ENCODE assay signal across 12 cellular contexts in the genomic region with DNA sequence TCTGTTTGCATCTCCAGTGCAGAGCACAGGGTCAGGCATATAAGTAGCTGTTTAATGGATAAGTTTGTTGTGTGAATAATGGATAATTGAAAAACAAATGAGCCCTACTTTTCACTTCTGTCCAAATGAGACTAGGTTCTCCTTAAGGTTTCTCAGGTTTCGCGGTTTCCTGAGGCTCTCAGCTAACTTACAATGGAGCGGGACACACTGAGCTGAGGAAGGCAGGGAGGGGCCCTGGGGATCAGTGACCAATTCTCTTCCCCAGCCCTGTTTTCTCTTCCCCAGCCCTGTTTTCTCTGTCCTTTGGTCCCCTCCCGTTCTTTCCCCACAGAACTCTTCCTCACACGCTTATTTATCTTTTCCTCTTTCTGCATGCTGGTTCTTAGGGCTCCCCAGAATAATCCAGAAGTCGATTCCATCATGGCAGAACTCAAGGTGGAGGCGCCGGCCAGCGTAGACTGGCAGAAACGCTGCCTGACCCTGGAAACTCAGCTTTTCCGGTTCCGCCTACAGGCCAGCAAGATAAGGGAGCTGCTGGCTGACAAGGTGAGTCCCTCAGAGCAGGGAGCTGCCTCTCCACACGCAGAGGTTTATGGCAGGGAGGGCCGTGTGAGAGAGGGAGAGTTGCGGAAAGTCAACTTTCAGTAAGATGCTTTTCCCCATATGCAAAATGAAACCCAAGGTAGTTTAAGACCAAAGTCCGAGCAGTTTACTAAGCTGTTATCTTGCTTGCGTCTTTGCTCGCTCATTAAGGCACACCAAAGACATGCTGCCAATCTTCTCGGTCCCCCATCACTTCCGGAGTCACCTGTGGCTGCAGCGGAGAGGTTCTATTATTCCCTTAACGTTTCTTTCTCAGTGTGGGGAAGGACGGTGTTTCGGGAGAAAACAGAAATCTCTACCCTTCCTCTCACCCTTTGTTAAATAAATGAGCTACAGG. TPM values are rescaled to one million over a fixed set of nuclear protein-coding genes. Genes with fewer than 3 reads are reported as not detected.
DNase-seq lines count a peak whose midpoint lies in the region; ATAC-seq and TF ChIP-seq lines count a peak whose summit lies in the region.
"Had no signal": no experiment of that assay in that cellular context is flagged by ENCODE, and none has a peak within 500 bp of the region (broad histone marks: within the 10 kb centered on the region; RNA-seq: fewer than 3 reads in every experiment).

No MANE protein-coding gene starts in this region.

- no peaks in the 10 kb centered on the region for H3K36me3 ChIP-seq in iPS-15b (ENCODE audit: control insufficient read depth, insufficient read depth, low read length)
- peaks cover 0 to 18% of the 10 kb centered on the region in 2 donors for H3K36me3 ChIP-seq in gastroesophageal sphincter
- H3K36me3 ChIP-seq: ascending aorta, SJSA1 had no signal

- H3K27me3 ChIP-seq in iPS-15b (ENCODE audit: control insufficient read depth, insufficient read depth, low read length) = no peaks in the 10 kb centered on the region
- H3K27me3 ChIP-seq in gastroesophageal sphincter = no peaks in the 10 kb centered on the region
- H3K27me3 ChIP-seq: ascending aorta had no signal

- no peak for TF ChIP-seq CTCF in gastroesophageal sphincter (IDR thresholded peaks at IDR 0.05)

- peaks cover 2% of the 10 kb centered on the region for H3K36me3 Mint-ChIP-seq in activated CD4-positive, alpha-beta memory T cell treated with anti-CD3 and anti-CD28 coated beads for 36 hours
- H3K36me3 Mint-ChIP-seq in activated CD4-positive, alpha-beta memory T cell treated with anti-CD3 and anti-CD28 coated beads, Interleukin-2, amount 10 ng/mL, durations not matched to agents 7 days and 5 days (ENCODE audit: low read depth) = no peaks in the 10 kb centered on the region
- no peaks in the 10 kb centered on the region for H3K36me3 Mint-ChIP-seq in stimulated activated naive CD8-positive, alpha-beta T cell treated with anti-CD3 and anti-CD28 coated beads, Interleukin-15, Interleukin-2, amounts not matched to agents 100 ng/mL and 50 ng/mL, for 24 hours (ENCODE audit: low read depth)

- no peak for TF ChIP-seq EP300 in gastroesophageal sphincter (IDR thresholded peaks at IDR 0.05)

- H3K4me1 ChIP-seq in iPS-15b (ENCODE audit: control insufficient read depth, insufficient read depth, low read length) (peaks cover 14% of the 10 kb centered on the region), gastroesophageal sphincter (peaks cover 0 to 5% (median 0%) of the 10 kb centered on the region in 3 donors)
- H3K4me1 ChIP-seq: ascending aorta, SJSA1 had no signal

- no peaks in the 10 kb centered on the region for H3K9me3 ChIP-seq in iPS-15b (ENCODE audit: control insufficient read depth, insufficient read depth, low read length)
- H3K9me3 ChIP-seq in gastroesophageal sphincter = no peaks in the 10 kb centered on the region
- H3K9me3 ChIP-seq: ascending aorta, SJSA1 had no signal

- intact Hi-C loops in activated CD4-positive, alpha-beta memory T cell treated with anti-CD3 and anti-CD28 coated beads for 36 hours (cut with micrococcal nuclease) = no loop called here

- no peak for TF ChIP-seq POLR2A in gastroesophageal sphincter (IDR thresholded peaks at IDR 0.05)

- H3K27ac ChIP-seq in gastroesophageal sphincter = no peak overlapping the region
- H3K27ac ChIP-seq: ascending aorta, SJSA1 had no signal

- DNase-seq in activated CD4-positive, alpha-beta memory T cell treated with anti-CD3 and anti-CD28 coated beads for 36 hours = peak; percentile 37
- no peak for DNase-seq in activated CD4-positive, alpha-beta memory T cell treated with anti-CD3 and anti-CD28 coated beads, Interleukin-2, amount 10 ng/mL, durations not matched to agents 7 days and 5 days
- DNase-seq in activated CD4-positive, alpha-beta T cell treated with anti-CD3 and anti-CD28 coated beads, Interleukin-2, amount 50 U/mL, for 48 hours = peak; percentile 35 to 48
- no peak for DNase-seq in NCI-H446 (lab: John Stamatoyannopoulos, UW)
- DNase-seq: foreskin melanocyte, NCI-H1694 treated with DMSO at 0.1 percent for 48 hours had no signal

- peak overlapping the region; percentile 50 for H3K4me3 Mint-ChIP-seq in activated CD4-positive, alpha-beta memory T cell treated with anti-CD3 and anti-CD28 coated beads for 36 hours
- H3K4me3 Mint-ChIP-seq in activated CD4-positive, alpha-beta memory T cell treated with anti-CD3 and anti-CD28 coated beads, Interleukin-2, amount 10 ng/mL, durations not matched to agents 7 days and 5 days = no peak overlapping the region
- H3K4me3 Mint-ChIP-seq in stimulated activated naive CD8-positive, alpha-beta T cell treated with anti-CD3 and anti-CD28 coated beads, Interleukin-15, Interleukin-2, amounts not matched to agents 100 ng/mL and 50 ng/mL, for 24 hours = peak overlapping the region; percentile 63

- H3K4me3 ChIP-seq in iPS-15b (ENCODE audit: low read depth, low read length) = peak overlapping the region; percentile 42
- no peak overlapping the region for H3K4me3 ChIP-seq in gastroesophageal sphincter
- H3K4me3 ChIP-seq: ascending aorta, SJSA1 had no signal

- CTCF ChIA-PET in activated CD4-positive, alpha-beta memory T cell treated with anti-CD3 and anti-CD28 coated beads for 36 hours (lab: Charles Lee) = interaction anchor here (1.0 to 4.0 kb wide), 4 partner anchors 13 to 115 kb away, joined by 3 to 26 read pairs (median 8); no protein-coding TSS in a partner anchor
- CTCF ChIA-PET in activated CD4-positive, alpha-beta memory T cell treated with anti-CD3 and anti-CD28 coated beads, Interleukin-2, amount 10 ng/mL, durations not matched to agents 7 days and 5 days (lab: Charles Lee) = interaction anchor here (0.7 to 1.9 kb wide), 4 partner anchors 15 to 115 kb away, joined by 3 to 7 read pairs (median 4); no protein-coding TSS in a partner anchor

- 62 to 66% methylated on average over 8 to 19 of the region's 24 CpGs for WGBS in gastroesophageal sphincter (ENCODE audit: low coverage in 1 of 2), 2 donors

- H3K9ac ChIP-seq in iPS-15b (ENCODE audit: low read depth, low read length) = peak overlapping the region; percentile 77

- ATAC-seq in HG03135 (IDR thresholded peaks at IDR 0.05; ENCODE audit: unreplicated experiment) (no peak), gastroesophageal sphincter (no peak)

- peaks cover 5% of the 10 kb centered on the region for H3K4me1 Mint-ChIP-seq in activated CD4-positive, alpha-beta memory T cell treated with anti-CD3 and anti-CD28 coated beads for 36 hours (ENCODE audit: low read depth)
- H3K4me1 Mint-ChIP-seq in activated CD4-positive, alpha-beta memory T cell treated with anti-CD3 and anti-CD28 coated beads, Interleukin-2, amount 10 ng/mL, durations not matched to agents 7 days and 5 days = peaks cover 10% of the 10 kb centered on the region
- H3K4me1 Mint-ChIP-seq in stimulated activated naive CD8-positive, alpha-beta T cell treated with anti-CD3 and anti-CD28 coated beads, Interleukin-15, Interleukin-2, amounts not matched to agents 100 ng/mL and 50 ng/mL, for 24 hours (ENCODE audit: low read depth) = peaks cover 11% of the 10 kb centered on the region

- peaks cover 22% of the 10 kb centered on the region for H3K27me3 Mint-ChIP-seq in activated CD4-positive, alpha-beta memory T cell treated with anti-CD3 and anti-CD28 coated beads for 36 hours
- peaks cover 49% of the 10 kb centered on the region for H3K27me3 Mint-ChIP-seq in activated CD4-positive, alpha-beta memory T cell treated with anti-CD3 and anti-CD28 coated beads, Interleukin-2, amount 10 ng/mL, durations not matched to agents 7 days and 5 days
- peaks cover 32% of the 10 kb centered on the region for H3K27me3 Mint-ChIP-seq in stimulated activated naive CD8-positive, alpha-beta T cell treated with anti-CD3 and anti-CD28 coated beads, Interleukin-15, Interleukin-2, amounts not matched to agents 100 ng/mL and 50 ng/mL, for 24 hours

- POLR2A ChIA-PET in activated CD4-positive, alpha-beta memory T cell treated with anti-CD3 and anti-CD28 coated beads for 36 hours (lab: Charles Lee) = no interaction called here
- POLR2A ChIA-PET in activated CD4-positive, alpha-beta memory T cell treated with anti-CD3 and anti-CD28 coated beads, Interleukin-2, amount 10 ng/mL, durations not matched to agents 7 days and 5 days (lab: Charles Lee) = no interaction called here

- peaks cover 3% of the 10 kb centered on the region for H3K9me3 Mint-ChIP-seq in activated CD4-positive, alpha-beta memory T cell treated with anti-CD3 and anti-CD28 coated beads for 36 hours
- no peaks in the 10 kb centered on the region for H3K9me3 Mint-ChIP-seq in activated CD4-positive, alpha-beta memory T cell treated with anti-CD3 and anti-CD28 coated beads, Interleukin-2, amount 10 ng/mL, durations not matched to agents 7 days and 5 days
- no peaks in the 10 kb centered on the region for H3K9me3 Mint-ChIP-seq in stimulated activated naive CD8-positive, alpha-beta T cell treated with anti-CD3 and anti-CD28 coated beads, Interleukin-15, Interleukin-2, amounts not matched to agents 100 ng/mL and 50 ng/mL, for 24 hours

- H3K27ac Mint-ChIP-seq in activated CD4-positive, alpha-beta memory T cell treated with anti-CD3 and anti-CD28 coated beads for 36 hours = no peak overlapping the region
- H3K27ac Mint-ChIP-seq in activated CD4-positive, alpha-beta memory T cell treated with anti-CD3 and anti-CD28 coated beads, Interleukin-2, amount 10 ng/mL, durations not matched to agents 7 days and 5 days = no peak overlapping the region
- peak overlapping the region; percentile 64 for H3K27ac Mint-ChIP-seq in stimulated activated naive CD8-positive, alpha-beta T cell treated with anti-CD3 and anti-CD28 coated beads, Interleukin-15, Interleukin-2, amounts not matched to agents 100 ng/mL and 50 ng/mL, for 24 hours

RNA-seq across cellular contexts. Expression of a gene that starts 8.6 kb away (rescaled TPM):
- 1 to 10 TPM; 1.7 to 1.9 TPM for total RNA-seq in activated CD4-positive, alpha-beta memory T cell treated with anti-CD3 and anti-CD28 coated beads for 36 hours
- under 1 TPM; 0.53 to 0.63 TPM for total RNA-seq in activated CD4-positive, alpha-beta memory T cell treated with anti-CD3 and anti-CD28 coated beads, Interleukin-2, amount 10 ng/mL, durations not matched to agents 7 days and 5 days
- total RNA-seq in gastroesophageal sphincter = 1 to 10 TPM; 1.8 to 6.1 (median 4.0) TPM

RNA-seq across cellular contexts. Expression of a gene that starts 53.2 kb away (rescaled TPM):
- total RNA-seq in activated CD4-positive, alpha-beta memory T cell treated with anti-CD3 and anti-CD28 coated beads for 36 hours = 1 to 10 TPM in 1 of 2 experiments, under 1 TPM in 1; 0.93 to 1.1 TPM
- 10 to 100 TPM; 10.4 to 13.3 TPM for total RNA-seq in activated CD4-positive, alpha-beta memory T cell treated with anti-CD3 and anti-CD28 coated beads, Interleukin-2, amount 10 ng/mL, durations not matched to agents 7 days and 5 days
- 1 to 10 TPM in 3 of 4 donors, under 1 TPM in 1; 0.94 to 3.9 (median 2.5) TPM for total RNA-seq in gastroesophageal sphincter

RNA-seq across cellular contexts. Expression of a gene that starts 58.4 kb away (rescaled TPM):
- total RNA-seq in activated CD4-positive, alpha-beta memory T cell treated with anti-CD3 and anti-CD28 coated beads for 36 hours = 10 to 100 TPM; 13.1 to 17.1 TPM
- 10 to 100 TPM; 15.7 to 16.4 TPM for total RNA-seq in activated CD4-positive, alpha-beta memory T cell treated with anti-CD3 and anti-CD28 coated beads, Interleukin-2, amount 10 ng/mL, durations not matched to agents 7 days and 5 days
- total RNA-seq in gastroesophageal sphincter = 10 to 100 TPM; 20.5 to 31.9 (median 27.7) TPM

Comparison
In these comparisons a context has a peak if more than half of its experiments do, and no peak if none do; other contexts are left out.
1. DNase-seq: peak in activated CD4-positive, alpha-beta memory T cell treated with anti-CD3 and anti-CD28 coated beads for 36 hours (single experiment) and activated CD4-positive, alpha-beta T cell treated with anti-CD3 and anti-CD28 coated beads, Interleukin-2, amount 50 U/mL, for 48 hours (2 of 2); none in activated CD4-positive, alpha-beta memory T cell treated with anti-CD3 and anti-CD28 coated beads, Interleukin-2, amount 10 ng/mL, durations not matched to agents 7 days and 5 days (single experiment) and NCI-H446 (0 of 2).